In the genomic region with DNA sequence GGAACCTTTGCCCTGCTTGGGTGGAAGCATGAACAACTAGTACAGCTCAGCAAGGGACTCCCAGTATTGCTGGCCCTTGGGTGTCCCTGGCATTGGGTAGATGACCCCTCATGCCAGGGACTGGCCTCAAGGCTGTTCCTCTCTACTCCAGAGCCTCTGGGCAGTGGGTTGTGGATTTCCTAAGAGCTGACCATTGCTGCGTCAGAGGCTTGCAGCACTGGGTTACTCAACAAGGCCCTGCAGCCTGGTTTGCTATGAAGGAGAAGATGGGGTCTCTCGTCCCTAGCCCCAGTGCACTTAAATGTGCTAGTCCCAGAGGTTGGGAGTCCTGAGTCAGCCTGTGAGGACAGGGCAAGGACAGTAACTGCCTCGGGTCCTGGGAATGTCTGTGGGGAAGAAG, we compare ENCODE assay signal across 11 cellular contexts. TPM values are rescaled to one million over a fixed set of nuclear protein-coding genes. Genes with fewer than 3 reads are reported as not detected.
DNase-seq lines count a peak whose midpoint lies in the region; ATAC-seq and TF ChIP-seq lines count a peak whose summit lies in the region.
"Had no signal": no experiment of that assay in that cellular context is flagged by ENCODE, and none has a peak within 500 bp of the region (broad histone marks: within the 10 kb centered on the region; RNA-seq: fewer than 3 reads in every experiment).

No MANE protein-coding gene starts in this region.

- H3K27me3 ChIP-seq in Peyer's patch, result no peaks in the 10 kb centered on the region
- no peaks in the 10 kb centered on the region for H3K27me3 ChIP-seq in effector memory CD4-positive, alpha-beta T cell (replicated peaks; ENCODE audit: control insufficient read depth, insufficient read depth, low read length, poor library complexity, severe bottlenecking)

- DNase-seq in AG09309 (ENCODE audit: low read depth), result peak; percentile 21
- no peak for DNase-seq in Peyer's patch
- DNase-seq in effector memory CD4-positive, alpha-beta T cell, result no peak
- DNase-seq in omental fat pad (ENCODE audit: low spot score), result no peak
- DNase-seq in 8988T, result no peak
- DNase-seq in SK-N-DZ (ENCODE audit: low spot score), result no peak
- no peak for DNase-seq in DMS 273 (lab: John Stamatoyannopoulos, UW; ENCODE audit: unreplicated experiment)
- DNase-seq: glutamatergic neuron, SHP77 had no signal

- H3K4me3 ChIP-seq in AG09309 (ENCODE audit: control insufficient read depth, low read depth, low read length) (no peak overlapping the region), Peyer's patch (peak overlapping the region; percentile 70 to 92 (median 79))
- peak overlapping the region; percentile 97 for H3K4me3 ChIP-seq in effector memory CD4-positive, alpha-beta T cell (ENCODE audit: insufficient read depth, low read depth, low read length, poor library complexity, severe bottlenecking)

- no peaks in the 10 kb centered on the region for H3K9me3 ChIP-seq in Peyer's patch
- H3K9me3 ChIP-seq in effector memory CD4-positive, alpha-beta T cell (ENCODE audit: control insufficient read depth, low read length), result no peaks in the 10 kb centered on the region

- ATAC-seq in omental fat pad (ENCODE audit: low FRiP score) (peak; percentile 15), GM19324 (IDR thresholded peaks at IDR 0.05; ENCODE audit: low FRiP score, unreplicated experiment) (no peak)

- H3K27ac ChIP-seq in Peyer's patch, result peak overlapping the region; percentile 84 to 99 (median 90)
- peak overlapping the region; percentile 88 for H3K27ac ChIP-seq in effector memory CD4-positive, alpha-beta T cell (ENCODE audit: insufficient read depth, low read length, poor library complexity, severe bottlenecking)

- no peaks in the 10 kb centered on the region for H3K36me3 ChIP-seq in Peyer's patch
- peaks cover 19% of the 10 kb centered on the region for H3K36me3 ChIP-seq in effector memory CD4-positive, alpha-beta T cell (ENCODE audit: control insufficient read depth, insufficient read depth, low read length)

- peaks cover 19 to 83% (median 69%) of the 10 kb centered on the region in 4 donors for H3K4me1 ChIP-seq in Peyer's patch
- peaks cover 58% of the 10 kb centered on the region for H3K4me1 ChIP-seq in effector memory CD4-positive, alpha-beta T cell (ENCODE audit: control insufficient read depth, insufficient read depth, low read length, poor library complexity, severe bottlenecking)

- TF ChIP-seq CTCF in AG09309 (IDR thresholded peaks at IDR 0.05; ENCODE audit: control insufficient read depth, insufficient read depth, low read depth, low read length, missing control alignments), result no peak
- TF ChIP-seq CTCF in Peyer's patch (IDR thresholded peaks at IDR 0.05), result no peak
- no peak for TF ChIP-seq CTCF in omental fat pad (IDR thresholded peaks at IDR 0.05)

- no peak for TF ChIP-seq POLR2A in Peyer's patch (IDR thresholded peaks at IDR 0.05)

RNA-seq across cellular contexts. Expression of gene VSIR, which starts 2.5 kb away (rescaled TPM):
- total RNA-seq in Peyer's patch (100 to 1,000 TPM in 3 of 4 donors, 10 to 100 TPM in 1; 38.0 to 169 (median 127) TPM), omental fat pad (100 to 1,000 TPM in 2 of 4 donors, 10 to 100 TPM in 2; 65.1 to 119 (median 86.3) TPM)
- not detected in 2 replicates for polyA plus RNA-seq in SK-N-DZ (2014; cell fraction: cytosol; rRNA removed)
- polyA plus RNA-seq in SK-N-DZ (2014; cell fraction: nucleus; rRNA removed), result not detected in 2 replicates

RNA-seq across cellular contexts. Expression of gene C10orf105, which starts 51.2 kb away (rescaled TPM):
- total RNA-seq in Peyer's patch, result under 1 TPM in 1 of 4 donors, not detected in 3; 0.27 TPM
- under 1 TPM; 0.16 to 0.56 (median 0.31) TPM for total RNA-seq in omental fat pad
- polyA plus RNA-seq in SK-N-DZ (2014; cell fraction: cytosol; rRNA removed), result not detected in 2 replicates
- polyA plus RNA-seq in SK-N-DZ (2014; cell fraction: nucleus; rRNA removed), result not detected in 2 replicates
- total RNA-seq: renal cortical epithelial cell had no signal
